15 cellular contexts compared by ENCODE assay signal in the genomic region with DNA sequence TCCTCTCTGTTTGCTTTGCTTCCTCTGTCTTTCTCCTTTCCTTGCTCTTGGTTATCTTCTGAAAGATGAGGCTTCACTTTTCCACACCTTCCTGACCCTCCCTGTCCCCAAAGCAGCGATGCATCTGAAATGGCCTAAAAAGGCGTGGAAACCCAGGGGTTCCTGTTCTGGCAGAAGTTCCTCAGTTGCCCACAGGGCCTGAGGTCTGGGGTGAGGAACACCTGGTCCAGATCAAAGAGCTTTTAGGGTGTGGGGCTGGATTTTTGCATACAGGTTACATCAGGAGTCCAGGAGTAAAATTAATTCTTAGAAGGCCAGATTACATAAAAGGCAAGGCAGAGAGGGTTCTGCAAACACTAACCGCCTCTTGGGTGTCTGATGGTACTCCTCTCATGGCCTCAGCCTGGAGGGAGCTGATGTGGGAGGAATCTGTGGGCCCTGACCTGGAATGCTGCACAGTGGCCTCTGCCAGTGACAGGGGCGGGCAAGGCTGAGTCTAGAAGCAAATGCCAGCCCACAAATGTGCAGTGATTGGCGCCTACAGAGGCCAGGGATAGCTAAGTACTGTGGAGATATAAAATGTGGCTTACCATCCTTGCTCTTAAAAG. TPM values are rescaled to one million over a fixed set of nuclear protein-coding genes. Genes with fewer than 3 reads are reported as not detected.
A peak's percentile ranks its signal among the peaks of the same experiment; 100 is the strongest.
DNase-seq lines count a peak whose midpoint lies in the region; ATAC-seq and TF ChIP-seq lines count a peak whose summit lies in the region.
"Had no signal": no experiment of that assay in that cellular context is flagged by ENCODE, and none has a peak within 500 bp of the region (broad histone marks: within the 10 kb centered on the region; RNA-seq: fewer than 3 reads in every experiment).

No MANE protein-coding gene starts in this region.

- H3K27me3 ChIP-seq in GM23248 (replicated peaks; ENCODE audit: insufficient read depth) = no peaks in the 10 kb centered on the region
- H3K27me3 ChIP-seq in adrenal gland = no peaks in the 10 kb centered on the region
- no peaks in the 10 kb centered on the region for H3K27me3 ChIP-seq in neutrophil

- H3K9me3 Mint-ChIP-seq in activated CD4-positive, alpha-beta T cell treated with anti-CD3 and anti-CD28 coated beads, Interleukin-2, amount 10 ng/mL, durations not matched to agents 24 days and 14 days = no peaks in the 10 kb centered on the region
- H3K9me3 Mint-ChIP-seq: WTC11 had no signal

- H3K36me3 ChIP-seq in GM23248 (ENCODE audit: low read depth) (no peaks in the 10 kb centered on the region), adrenal gland (replicated peaks in 1 of 2) (no peaks in the 10 kb centered on the region), neutrophil (peaks cover 6% of the 10 kb centered on the region)
- H3K36me3 ChIP-seq: lower lobe of right lung had no signal

- no peak overlapping the region for H3K4me3 Mint-ChIP-seq in activated CD4-positive, alpha-beta T cell treated with anti-CD3 and anti-CD28 coated beads, Interleukin-2, amount 10 ng/mL, durations not matched to agents 24 days and 14 days
- H3K4me3 Mint-ChIP-seq: WTC11 had no signal

- in situ Hi-C loops in GM23248 (cut with MboI) = no loop called here

- peak overlapping the region; percentile 39 for H3K27ac Mint-ChIP-seq in activated CD4-positive, alpha-beta T cell treated with anti-CD3 and anti-CD28 coated beads, Interleukin-2, amount 10 ng/mL, durations not matched to agents 24 days and 14 days
- H3K27ac Mint-ChIP-seq: WTC11 had no signal

- peak overlapping the region; percentile 17; the same call in 1 of the 2 replicates for H3K27ac ChIP-seq in GM23248
- no peak overlapping the region for H3K27ac ChIP-seq in adrenal gland
- peak overlapping the region; percentile 74 for H3K27ac ChIP-seq in neutrophil
- H3K27ac ChIP-seq: lower lobe of right lung had no signal

- H3K36me3 Mint-ChIP-seq in activated CD4-positive, alpha-beta T cell treated with anti-CD3 and anti-CD28 coated beads, Interleukin-2, amount 10 ng/mL, durations not matched to agents 24 days and 14 days (ENCODE audit: low read depth) = peaks cover 23% of the 10 kb centered on the region
- H3K36me3 Mint-ChIP-seq: WTC11 had no signal

- H2AFZ ChIP-seq in GM23248 = no peak overlapping the region

- intact Hi-C loops in activated CD4-positive, alpha-beta T cell treated with anti-CD3 and anti-CD28 coated beads, Interleukin-2, amount 10 ng/mL, durations not matched to agents 24 days and 14 days (cut with micrococcal nuclease) = no loop called here
- intact Hi-C loops in adrenal gland (cut with DNase I) = no loop called here

- no peaks in the 10 kb centered on the region for H3K9me3 ChIP-seq in GM23248 (ENCODE audit: low read depth)
- no peaks in the 10 kb centered on the region for H3K9me3 ChIP-seq in adrenal gland (replicated peaks in 1 of 3)
- no peaks in the 10 kb centered on the region for H3K9me3 ChIP-seq in neutrophil
- H3K9me3 ChIP-seq: lower lobe of right lung had no signal

- H4K20me1 ChIP-seq in GM23248 (ENCODE audit: insufficient read depth) = peaks cover 3% of the 10 kb centered on the region; the same call in 1 of the 2 replicates

- no peaks in the 10 kb centered on the region for H3K9me2 ChIP-seq in GM23248 (ENCODE audit: insufficient read depth)

- 72 to 77% methylated on average over 5 of the region's 5 CpGs for WGBS in GM23248 (ENCODE audit: low coverage in 1 of 2, low lambda C conversion rate in 2 of 2, missing lambda C conversion rate in 2 of 2), 2 experiments
- 61 to 75% (median 73%) methylated on average over 5 of the region's 5 CpGs for WGBS in adrenal gland, 4 donors

- H3K4me2 ChIP-seq in GM23248 (ENCODE audit: unreplicated experiment) = no peak overlapping the region

- H3F3A ChIP-seq in GM23248 (ENCODE audit: insufficient read depth) = no peaks in the 10 kb centered on the region; the same call in 1 of the 2 replicates

- ATAC-seq in GM19395 (IDR thresholded peaks at IDR 0.05; ENCODE audit: unreplicated experiment) = no peak
- ATAC-seq: WTC11 had no signal

- no peak for TF ChIP-seq POLR2A in adrenal gland (IDR thresholded peaks at IDR 0.05)

- peaks cover 10% of the 10 kb centered on the region for H3K4me1 ChIP-seq in GM23248 (ENCODE audit: insufficient read depth)
- H3K4me1 ChIP-seq in adrenal gland (replicated peaks in 1 of 2) = peaks cover 14 to 36% of the 10 kb centered on the region in 2 donors
- H3K4me1 ChIP-seq in neutrophil (ENCODE audit: control insufficient read depth in 1 of 2, insufficient read depth in 1 of 2, low read depth in 1 of 2, low read length in 1 of 2) = peaks cover 54 to 68% of the 10 kb centered on the region in 2 experiments

- TF ChIP-seq CTCF in adrenal gland (IDR thresholded peaks at IDR 0.05) = no peak
- TF ChIP-seq CTCF in neutrophil (IDR thresholded peaks at IDR 0.05) = no peak

- no peaks in the 10 kb centered on the region for H3K27me3 Mint-ChIP-seq in activated CD4-positive, alpha-beta T cell treated with anti-CD3 and anti-CD28 coated beads, Interleukin-2, amount 10 ng/mL, durations not matched to agents 24 days and 14 days

- DNase-seq in activated CD4-positive, alpha-beta T cell treated with anti-CD3 and anti-CD28 coated beads, Interleukin-2, amount 10 ng/mL, durations not matched to agents 24 days and 14 days = no peak
- no peak for DNase-seq in activated CD4-positive, alpha-beta T cell treated with anti-CD3 and anti-CD28 coated beads, Interleukin-2, amount 50 U/mL, for 1 hour
- DNase-seq in GM23248 (peak; percentile 11), adrenal gland (peak in 6 of 7 donors; percentile 49 to 78 (median 67)), DMS 273 treated with DMSO at 0.1 percent for 48 hours (lab: John Stamatoyannopoulos, UW) (no peak), retina (no peak)
- DNase-seq: HCEC 1CT; KG1; lower lobe of right lung; NCI-H1436 treated with DMSO at 0.1 percent for 48 hours; NCI-H524 treated with DMSO at 0.1 percent for 48 hours; stimulated activated naive CD4-positive, alpha-beta T cell had no signal

- peaks cover 56% of the 10 kb centered on the region for H3K79me2 ChIP-seq in GM23248 (ENCODE audit: insufficient read depth)

- H3K4me3 ChIP-seq in GM23248 (no peak overlapping the region), adrenal gland (no peak overlapping the region), neutrophil (ENCODE audit: low read depth in 1 of 2, low read length in 1 of 2) (no peak overlapping the region)
- H3K4me3 ChIP-seq: lower lobe of right lung had no signal

- H3K4me1 Mint-ChIP-seq in activated CD4-positive, alpha-beta T cell treated with anti-CD3 and anti-CD28 coated beads, Interleukin-2, amount 10 ng/mL, durations not matched to agents 24 days and 14 days = peaks cover 85% of the 10 kb centered on the region

- no peak overlapping the region for H3K9ac ChIP-seq in GM23248

RNA-seq across cellular contexts. Expression of gene INPP4A, which starts 41.8 kb away (rescaled TPM):
- total RNA-seq in activated CD4-positive, alpha-beta T cell treated with anti-CD3 and anti-CD28 coated beads, Interleukin-2, amount 10 ng/mL, durations not matched to agents 24 days and 14 days = 40.2 and 45.0 TPM in 2 replicates
- 16.0 and 22.8 TPM in 2 replicates for total RNA-seq in GM23248 (2014; rRNA removed; shearing (Covaris generic))
- polyA plus RNA-seq in GM23248 (2016; fragmentation: Nextera tagmentation; extraction: Ambion mirVana) = 8.0 and 9.5 TPM in 2 replicates
- total RNA-seq in adrenal gland = 10 to 100 TPM; 17.8 to 40.5 (median 32.9) TPM
- polyA plus RNA-seq in adrenal gland = 10 to 100 TPM in 1 of 3 donors, 1 to 10 TPM in 2; 8.8 to 10.8 (median 9.5) TPM

Comparison
In these comparisons a context has a peak if more than half of its experiments do, and no peak if none do; other contexts are left out.
1. DNase-seq: peak in GM23248 (single experiment) and adrenal gland (6 of 7); none in activated CD4-positive, alpha-beta T cell treated with anti-CD3 and anti-CD28 coated beads, Interleukin-2, amount 10 ng/mL, durations not matched to agents 24 days and 14 days (single experiment), activated CD4-positive, alpha-beta T cell treated with anti-CD3 and anti-CD28 coated beads, Interleukin-2, amount 50 U/mL, for 1 hour (single experiment), DMS 273 treated with DMSO at 0.1 percent for 48 hours (single experiment) and retina (single experiment).
2. H3K27ac ChIP-seq: peak in GM23248 (single experiment) and neutrophil (single experiment); none in adrenal gland (0 of 5).